Comparison of ENCODE assay signal across 8 cellular contexts in genomic region chr5:35617435-35618296, GRCh38. TPM values are rescaled to one million over a fixed set of nuclear protein-coding genes. Genes with fewer than 3 reads are reported as not detected.
DNase-seq lines count a peak whose midpoint lies in the region; ATAC-seq and TF ChIP-seq lines count a peak whose summit lies in the region.

Gene SPEF2 (plus strand): TSS chr5:35617863. CDS start chr5:35617998, 135 bp downstream.

- H3K4me1 Mint-ChIP-seq in CD4-positive, alpha-beta memory T cell: peaks cover 19 to 41% (median 27%) of the 10 kb centered on the region in 4 donors
- H3K4me1 Mint-ChIP-seq in activated naive CD8-positive, alpha-beta T cell treated with anti-CD3 and anti-CD28 coated beads, Interleukin-2, amount 50 U/mL, for 24 hours: peaks cover 27% of the 10 kb centered on the region

- POLR2A ChIA-PET in CD4-positive, alpha-beta memory T cell (lab: Charles Lee; ENCODE audit: partially characterized antibody): interaction anchor here (0.6 to 2.2 kb wide), 9 partner anchors 9 to 307 kb away, joined by 3 to 8 read pairs (median 5); no protein-coding TSS in a partner anchor

- intact Hi-C loops in CD4-positive, alpha-beta memory T cell (cut with micrococcal nuclease): loop anchor here (1.0 to 10.0 kb wide), 3 partner anchors 33 to 533 kb away; no protein-coding TSS in a partner anchor
- intact Hi-C loops in heart left ventricle (cut with DNase I): loop anchor here (1.0 to 10.0 kb wide), 5 partner anchors 305 to 310 kb away; no protein-coding TSS in a partner anchor
- intact Hi-C loops in tibial artery (cut with DNase I; ENCODE audit: low total_unique reads): no loop called here

- peak within 1 kb of the TSS; percentile 57 for H3K27ac ChIP-seq in CD4-positive, alpha-beta memory T cell (ENCODE audit: low read depth, low read length)
- H3K27ac ChIP-seq in KMS-11 (peak within 1 kb of the TSS; percentile 10; the same call in 1 of the 2 replicates), heart left ventricle (peak within 1 kb of the TSS in 3 of 12 donors; percentile 18 to 39 (median 35)), parathyroid adenoma (peak within 1 kb of the TSS; percentile 71), tibial artery (peak within 1 kb of the TSS; percentile 56 to 63)

- H3K4me1 ChIP-seq in CD4-positive, alpha-beta memory T cell (ENCODE audit: insufficient read depth, low read length): peaks cover 23% of the 10 kb centered on the region
- H3K4me1 ChIP-seq in KMS-11 (ENCODE audit: low read depth, poor library complexity, severe bottlenecking) (no peaks in the 10 kb centered on the region), heart left ventricle (peaks cover 0 to 17% (median 7%) of the 10 kb centered on the region in 12 donors), parathyroid adenoma (no peaks in the 10 kb centered on the region), tibial artery (peaks cover 0 to 15% (median 0%) of the 10 kb centered on the region in 4 donors)

- H4K20me1 ChIP-seq in KMS-11 (ENCODE audit: insufficient read depth): no peaks in the 10 kb centered on the region

- no peak for TF ChIP-seq POLR2A in heart left ventricle (IDR thresholded peaks at IDR 0.05)

- peak; percentile 37; the same call in 1 of the 2 replicates for TF ChIP-seq CTCF in KMS-11 (conservative IDR thresholded peaks at IDR 0.05; ENCODE audit: low read depth, low read length)
- TF ChIP-seq CTCF in heart left ventricle (IDR thresholded peaks at IDR 0.05): peak; percentile 54 to 93 (median 70)
- TF ChIP-seq CTCF in parathyroid adenoma (IDR thresholded peaks at IDR 0.05): peak; percentile 82
- TF ChIP-seq CTCF in tibial artery (IDR thresholded peaks at IDR 0.05): peak; percentile 54 to 62

- no peaks in the 10 kb centered on the region for H3K27me3 ChIP-seq in CD4-positive, alpha-beta memory T cell (ENCODE audit: insufficient read depth, low read length)
- H3K27me3 ChIP-seq in KMS-11 (ENCODE audit: insufficient read depth, low read depth): no peaks in the 10 kb centered on the region
- no peaks in the 10 kb centered on the region for H3K27me3 ChIP-seq in heart left ventricle
- no peaks in the 10 kb centered on the region for H3K27me3 ChIP-seq in parathyroid adenoma (ENCODE audit: control insufficient read depth, insufficient read depth, low read length)
- H3K27me3 ChIP-seq in tibial artery: no peaks in the 10 kb centered on the region

- no peaks in the 10 kb centered on the region for H3K36me3 ChIP-seq in CD4-positive, alpha-beta memory T cell (ENCODE audit: insufficient read depth, low read length)
- H3K36me3 ChIP-seq in KMS-11 (ENCODE audit: insufficient read depth) (no peaks in the 10 kb centered on the region), heart left ventricle (no peaks in the 10 kb centered on the region), parathyroid adenoma (ENCODE audit: control insufficient read depth, insufficient read depth, low read length) (no peaks in the 10 kb centered on the region), tibial artery (no peaks in the 10 kb centered on the region)

- H3K27me3 Mint-ChIP-seq in CD4-positive, alpha-beta memory T cell: no peaks in the 10 kb centered on the region
- no peaks in the 10 kb centered on the region for H3K27me3 Mint-ChIP-seq in activated naive CD8-positive, alpha-beta T cell treated with anti-CD3 and anti-CD28 coated beads, Interleukin-2, amount 50 U/mL, for 24 hours

- ATAC-seq in GM21381 (IDR thresholded peaks at IDR 0.05; ENCODE audit: unreplicated experiment): peak; percentile 92
- ATAC-seq in activated naive CD8-positive, alpha-beta T cell treated with anti-CD3 and anti-CD28 coated beads, Interleukin-2, amount 50 U/mL, for 24 hours: peak; percentile 98
- ATAC-seq in heart left ventricle: peak; percentile 98 to 100 (median 100)

- H2AFZ ChIP-seq in KMS-11 (ENCODE audit: low read depth) (peak within 1 kb of the TSS; percentile 61), parathyroid adenoma (peak within 1 kb of the TSS; percentile 87)

- H3K79me2 ChIP-seq in KMS-11 (ENCODE audit: insufficient read depth, low read depth) (no peaks in the 10 kb centered on the region), parathyroid adenoma (peaks cover 4% of the 10 kb centered on the region)

- H3K4me2 ChIP-seq in KMS-11: no peak within 1 kb of the TSS
- H3K4me2 ChIP-seq in parathyroid adenoma (ENCODE audit: low read length): peak within 1 kb of the TSS; percentile 95

- peaks cover 0 to 6% of the 10 kb centered on the region in 2 donors for H3K36me3 Mint-ChIP-seq in CD4-positive, alpha-beta memory T cell
- peaks cover 6% of the 10 kb centered on the region for H3K36me3 Mint-ChIP-seq in activated naive CD8-positive, alpha-beta T cell treated with anti-CD3 and anti-CD28 coated beads, Interleukin-2, amount 50 U/mL, for 24 hours (ENCODE audit: low read depth)

- H3K9ac ChIP-seq in KMS-11: peak within 1 kb of the TSS; percentile 35; the same call in 1 of the 2 replicates
- peak within 1 kb of the TSS; percentile 46 for H3K9ac ChIP-seq in parathyroid adenoma

- H3K27ac Mint-ChIP-seq in CD4-positive, alpha-beta memory T cell: peak within 1 kb of the TSS; percentile 81 to 99 (median 96)
- peak within 1 kb of the TSS; percentile 93 for H3K27ac Mint-ChIP-seq in activated naive CD8-positive, alpha-beta T cell treated with anti-CD3 and anti-CD28 coated beads, Interleukin-2, amount 50 U/mL, for 24 hours

- peak within 1 kb of the TSS; percentile 92 to 98 (median 95) for H3K4me3 Mint-ChIP-seq in CD4-positive, alpha-beta memory T cell
- peak within 1 kb of the TSS; percentile 89 for H3K4me3 Mint-ChIP-seq in activated naive CD8-positive, alpha-beta T cell treated with anti-CD3 and anti-CD28 coated beads, Interleukin-2, amount 50 U/mL, for 24 hours

- 2 to 6% (median 5%) methylated on average over 45 to 54 of the region's 54 CpGs for WGBS in heart left ventricle, 4 donors

- H3K9me3 ChIP-seq in CD4-positive, alpha-beta memory T cell (ENCODE audit: control insufficient read depth in 1 of 2, low read length in 2 of 2): no peaks in the 10 kb centered on the region
- peaks cover 0 to 15% (median 0%) of the 10 kb centered on the region in 12 donors for H3K9me3 ChIP-seq in heart left ventricle
- no peaks in the 10 kb centered on the region for H3K9me3 ChIP-seq in parathyroid adenoma (ENCODE audit: control insufficient read depth, low read length)
- H3K9me3 ChIP-seq in tibial artery: no peaks in the 10 kb centered on the region

- CTCF ChIA-PET in CD4-positive, alpha-beta memory T cell (lab: Charles Lee; ENCODE audit: partially characterized antibody): interaction anchor here (0.7 to 8.2 kb wide), 21 partner anchors 8 to 314 kb away, joined by 3 to 142 read pairs (median 3); no protein-coding TSS in a partner anchor

- H3K4me3 ChIP-seq in CD4-positive, alpha-beta memory T cell (ENCODE audit: low read length in 2 of 2): peak within 1 kb of the TSS; percentile 73 to 83
- H3K4me3 ChIP-seq in KMS-11 (IDR thresholded peaks at IDR 0.05; ENCODE audit: insufficient read depth, low read depth, low read length) (no peak within 1 kb of the TSS), heart left ventricle (peak within 1 kb of the TSS; percentile 57 to 86 (median 78)), parathyroid adenoma (ENCODE audit: low read depth, low read length) (peak within 1 kb of the TSS; percentile 82), tibial artery (peak within 1 kb of the TSS; percentile 67 to 92)

- H3K9me3 Mint-ChIP-seq in CD4-positive, alpha-beta memory T cell: peaks cover 0 to 11% (median 3%) of the 10 kb centered on the region in 8 donors
- peaks cover 15% of the 10 kb centered on the region for H3K9me3 Mint-ChIP-seq in activated naive CD8-positive, alpha-beta T cell treated with anti-CD3 and anti-CD28 coated beads, Interleukin-2, amount 50 U/mL, for 24 hours

- DNase-seq in CD4-positive, alpha-beta memory T cell: peak; percentile 78 to 84 (median 81)
- DNase-seq in SW 1271 (lab: John Stamatoyannopoulos, UW) (peak; percentile 87 to 94), heart left ventricle (peak; percentile 77 to 86 (median 81)), tibial artery (peak; percentile 68 to 86)
- peak; percentile 84 for DNase-seq in activated naive CD8-positive, alpha-beta T cell treated with anti-CD3 and anti-CD28 coated beads, Interleukin-2, amount 50 U/mL, for 24 hours

RNA-seq across cellular contexts. Expression of gene SPEF2, which starts in this region (rescaled TPM):
- total RNA-seq in CD4-positive, alpha-beta memory T cell: 10 to 100 TPM; 14.2 to 15.4 TPM
- polyA plus RNA-seq in CD4-positive, alpha-beta memory T cell: 1 to 10 TPM; 4.0 to 6.2 TPM
- 1 to 10 TPM in 6 of 9 donors, under 1 TPM in 3; 0.69 to 4.1 (median 1.5) TPM for total RNA-seq in heart left ventricle
- under 1 TPM; 0.46 to 0.60 TPM for polyA plus RNA-seq in heart left ventricle
